In genomic region chr11:132196928-132197327, GRCh38 we compare ENCODE assay signal across 7 cellular contexts.
"Had no signal": no experiment of that assay in that cellular context is flagged by ENCODE, and none has a peak within 500 bp of the region (broad histone marks: within the 10 kb centered on the region; RNA-seq: fewer than 3 reads in every experiment).

No MANE protein-coding gene starts in this region.

- DNase-seq: IMR-90, KBM-7, KG1 had no signal

- H3K27ac Mint-ChIP-seq: IgD-negative memory B cell had no signal

- H3K27ac ChIP-seq: HL-60, KMS-11 had no signal

- FAIRE-seq: HTR-8/SVneo had no signal

- H3K27me3 Mint-ChIP-seq: IgD-negative memory B cell had no signal

- H3K4me3 Mint-ChIP-seq: IgD-negative memory B cell had no signal

- H3K9ac ChIP-seq: KMS-11 had no signal

- H3K4me2 ChIP-seq: KMS-11 had no signal

- H3K4me1 Mint-ChIP-seq: IgD-negative memory B cell had no signal
